ENCODE assay signal across 18 cellular contexts in genomic region chr3:66827726-66828125, GRCh38.
DNase-seq lines count a peak whose midpoint lies in the region; ATAC-seq, FAIRE-seq and TF ChIP-seq lines count a peak whose summit lies in the region.
"Had no signal": no experiment of that assay in that cellular context is flagged by ENCODE, and none has a peak within 500 bp of the region (broad histone marks: within the 10 kb centered on the region; RNA-seq: fewer than 3 reads in every experiment).

No MANE protein-coding gene starts in this region.

- H3K27ac ChIP-seq in liver (ENCODE audit: low read depth in 1 of 2, low read length in 2 of 2) (peak overlapping the region; percentile 55 to 65), HepG2 (ENCODE audit: extremely low read length, insufficient read depth, low read length) (no peak overlapping the region)
- H3K27ac ChIP-seq: 22Rv1; A549; BLaER1 treated with 17β-estradiol and CSF1 and Interleukin-3, amounts not matched to agents 10 nM and 100 nM had no signal

- no peak for TF ChIP-seq RAD21 in liver (IDR thresholded peaks at IDR 0.05)
- no peak for TF ChIP-seq RAD21 in HepG2 (CRISPR knock-in tag; IDR thresholded peaks at IDR 0.05)

- no peaks in the 10 kb centered on the region for H3K9me3 ChIP-seq in liver (ENCODE audit: control insufficient read depth in 4 of 4, low read length in 3 of 4)
- no peaks in the 10 kb centered on the region for H3K9me3 ChIP-seq in HepG2 (ENCODE audit: low read length)
- H3K9me3 ChIP-seq: A549; BLaER1 treated with 17β-estradiol and CSF1 and Interleukin-3, amounts not matched to agents 10 nM and 100 nM; Caco-2 had no signal

- no peak for TF ChIP-seq POLR2A in HepG2 (IDR thresholded peaks at IDR 0.05; ENCODE audit: insufficient read depth in 1 of 2, low read depth in 2 of 2, low read length in 2 of 2)

- WGBS in liver: 86% methylated on average over 6 of the region's 6 CpGs
- WGBS in HepG2 (ENCODE audit: low lambda C conversion rate): 19% methylated on average over 2 of the region's 6 CpGs

- ATAC-seq in HepG2 (no peak), left lobe of liver (peak; percentile 29), GM19023 (IDR thresholded peaks at IDR 0.05; ENCODE audit: unreplicated experiment) (no peak)
- ATAC-seq: A549; CD8-positive, alpha-beta T cell had no signal

- POLR2A ChIA-PET in HepG2 (lab: Yijun Ruan, JAX): no interaction called here

- FAIRE-seq in HepG2 (lab: Jason Lieb, UNC): no peak
- FAIRE-seq: A549, D721Med, G401.6, GM12891 had no signal

- in situ Hi-C loops in HepG2 (cut with HindIII; ENCODE audit: extremely low pct_ligation_motif_present, low pct_unique_long_range_greater_than_20kb): no loop called here

- no peak overlapping the region for H2AFZ ChIP-seq in HepG2 (ENCODE audit: low read length)

- intact Hi-C loops in HepG2 (cut with micrococcal nuclease; ENCODE audit: unreplicated experiment): no loop called here

- no TSS peak for BruUV-seq in HepG2 (replicated peaks; lab: Mats Ljungman, UMichigan)

- H3K4me3 ChIP-seq in liver (ENCODE audit: low read depth in 1 of 3, low read length in 3 of 3): no peak overlapping the region
- H3K4me3 ChIP-seq in HepG2 (replicated peaks in 1 of 3; ENCODE audit: insufficient read depth in 1 of 3, low read depth in 2 of 3, low read length in 3 of 3): no peak overlapping the region
- H3K4me3 ChIP-seq: A549; BLaER1 treated with 17β-estradiol and CSF1 and Interleukin-3, amounts not matched to agents 10 nM and 100 nM had no signal

- H3K36me3 ChIP-seq in liver (ENCODE audit: control insufficient read depth in 4 of 4, insufficient read depth in 3 of 4, low read depth in 1 of 4, low read length in 3 of 4) (no peaks in the 10 kb centered on the region), HepG2 (replicated peaks in 1 of 2; ENCODE audit: control insufficient read depth in 1 of 2, insufficient read depth in 2 of 2, low read length in 2 of 2) (no peaks in the 10 kb centered on the region)
- H3K36me3 ChIP-seq: BLaER1 treated with 17β-estradiol and CSF1 and Interleukin-3, amounts not matched to agents 10 nM and 100 nM had no signal

- CTCF ChIA-PET in HepG2 (lab: Yijun Ruan, JAX; ENCODE audit: low intra/inter-chr PET ratio, low total read pairs): no interaction called here

- H3K9ac ChIP-seq in liver (ENCODE audit: low read depth in 1 of 2, low read length in 2 of 2) (no peak overlapping the region), HepG2 (ENCODE audit: insufficient read depth, low read depth, low read length) (no peak overlapping the region)
- H3K9ac ChIP-seq: BLaER1 treated with 17β-estradiol and CSF1 and Interleukin-3, amounts not matched to agents 10 nM and 100 nM had no signal

- TF ChIP-seq EP300 in HepG2 (IDR thresholded peaks at IDR 0.05; ENCODE audit: low read depth in 2 of 2, low read length in 2 of 2) (no peak), HepG2 (CRISPR knock-in tag; IDR thresholded peaks at IDR 0.05; ENCODE audit: borderline replicate concordance) (no peak)

- peaks cover 10 to 18% (median 13%) of the 10 kb centered on the region in 4 donors for H3K4me1 ChIP-seq in liver (ENCODE audit: control insufficient read depth in 4 of 4, insufficient read depth in 4 of 4, low read length in 3 of 4)
- H3K4me1 ChIP-seq in HepG2 (ENCODE audit: insufficient read depth, low read length): peaks cover 30% of the 10 kb centered on the region
- H3K4me1 ChIP-seq: A549, Caco-2 had no signal

- H3K4me2 ChIP-seq in HepG2 (ENCODE audit: low read depth, low read length): no peak overlapping the region
- H3K4me2 ChIP-seq: A549; BLaER1 treated with 17β-estradiol and CSF1 and Interleukin-3, amounts not matched to agents 10 nM and 100 nM had no signal

- no peaks in the 10 kb centered on the region for H3K79me2 ChIP-seq in HepG2 (ENCODE audit: insufficient read depth, low read length)

- DNase-seq in HepG2 (ENCODE audit: low spot score) (no peak), left lobe of liver (ENCODE audit: low spot score) (no peak), NCI-H2029 treated with DMSO at 0.1 percent for 48 hours (lab: John Stamatoyannopoulos, UW) (no peak)
- DNase-seq: AML-193; Caco-2; Calu3; CD4-positive, alpha-beta T cell; CD8-positive, alpha-beta T cell; DMS79 treated with DMSO at 0.1 percent for 48 hours; GF-D8 had no signal

- H4K20me1 ChIP-seq in HepG2 (ENCODE audit: insufficient read depth, low read length): no peaks in the 10 kb centered on the region
- H4K20me1 ChIP-seq: BLaER1 treated with 17β-estradiol and CSF1 and Interleukin-3, amounts not matched to agents 10 nM and 100 nM had no signal

- TF ChIP-seq CTCF in liver (IDR thresholded peaks at IDR 0.05; ENCODE audit: low read depth, low read length, missing input control) (no peak), HepG2 (CRISPR knock-in tag; IDR thresholded peaks at IDR 0.05) (no peak)

- H3K27me3 ChIP-seq in liver (ENCODE audit: control insufficient read depth in 4 of 4, insufficient read depth in 4 of 4, low read length in 3 of 4): no peaks in the 10 kb centered on the region
- peaks cover 0 to 6% of the 10 kb centered on the region in 2 experiments; a peak in 1 of 5 replicates for H3K27me3 ChIP-seq in HepG2 (ENCODE audit: control insufficient read depth in 1 of 2, insufficient read depth in 2 of 2, low read length in 2 of 2)
- H3K27me3 ChIP-seq: BLaER1 treated with 17β-estradiol and CSF1 and Interleukin-3, amounts not matched to agents 10 nM and 100 nM had no signal

TF ChIP-seq in liver, 16 proteins besides CTCF, POLR2A, EP300 and RAD21:
- TF ChIP-seq ATF3 (IDR thresholded peaks at IDR 0.05) (no peak), SP1 (IDR thresholded peaks at IDR 0.05) (no peak), FOXA2 (IDR thresholded peaks at IDR 0.05) (no peak), NR2F2 (IDR thresholded peaks at IDR 0.05) (no peak), TAF1 (conservative IDR thresholded peaks at IDR 0.05) (no peak), MAX (IDR thresholded peaks at IDR 0.05) (no peak), ZBTB33 (IDR thresholded peaks at IDR 0.05) (no peak), FOXA1 (IDR thresholded peaks at IDR 0.05) (no peak), GABPA (IDR thresholded peaks at IDR 0.05 in 1 of 2, conservative IDR thresholded peaks at IDR 0.05 in 1 of 2) (no peak), HNF4A (conservative IDR thresholded peaks at IDR 0.05) (no peak)

TF ChIP-seq in HepG2, 621 proteins besides CTCF, POLR2A, EP300 and RAD21:
- TF ChIP-seq RFXAP (CRISPR knock-in tag; IDR thresholded peaks at IDR 0.05; ENCODE audit: borderline replicate concordance) (no peak), ZBTB26 (CRISPR knock-in tag; IDR thresholded peaks at IDR 0.05; ENCODE audit: borderline replicate concordance) (no peak)
